ENCODE assay signal across 10 cellular contexts in genomic region chr10:79084972-79085597, GRCh38. TPM values are rescaled to one million over a fixed set of nuclear protein-coding genes. Genes with fewer than 3 reads are reported as not detected.
DNase-seq lines count a peak whose midpoint lies in the region; ATAC-seq and TF ChIP-seq lines count a peak whose summit lies in the region.
"Had no signal": no experiment of that assay in that cellular context is flagged by ENCODE, and none has a peak within 500 bp of the region (broad histone marks: within the 10 kb centered on the region; RNA-seq: fewer than 3 reads in every experiment).

No MANE protein-coding gene starts in this region.

- H3K27ac ChIP-seq in CD4-positive, alpha-beta T cell (ENCODE audit: low read depth, low read length): no peak overlapping the region
- H3K27ac ChIP-seq in breast epithelium: peak overlapping the region; percentile 88 to 93
- peak overlapping the region; percentile 72 to 75 for H3K27ac ChIP-seq in ovary

- no peak for TF ChIP-seq CTCF in CD4-positive, alpha-beta T cell (IDR thresholded peaks at IDR 0.05)
- TF ChIP-seq CTCF in breast epithelium (IDR thresholded peaks at IDR 0.05) (no peak), ovary (IDR thresholded peaks at IDR 0.05) (no peak), GM20000 (IDR thresholded peaks at IDR 0.05; ENCODE audit: extremely low read depth, missing control alignments) (no peak)

- no peaks in the 10 kb centered on the region for H3K9me3 ChIP-seq in CD4-positive, alpha-beta T cell (ENCODE audit: control insufficient read depth, low read length)
- H3K9me3 ChIP-seq in breast epithelium: no peaks in the 10 kb centered on the region
- H3K9me3 ChIP-seq in ovary: no peaks in the 10 kb centered on the region

- H3K36me3 ChIP-seq in breast epithelium: no peaks in the 10 kb centered on the region
- no peaks in the 10 kb centered on the region for H3K36me3 ChIP-seq in ovary

- H3K4me1 Mint-ChIP-seq in CD4-positive, alpha-beta T cell (ENCODE audit: low read depth): peaks cover 55% of the 10 kb centered on the region
- H3K4me1 Mint-ChIP-seq in activated T-helper 1 cell treated with anti-CD3 and anti-CD28 coated beads, Interleukin-12 subunit alpha, Interleukin-12 subunit beta, Interleukin-2, Interleukin-4 antibody, amounts not matched to agents 30 ng/mL and 10 ng/mL and 1 ng/mL, durations not matched to agents 14 hours and 24 hours and 36 hours (ENCODE audit: low read depth): peaks cover 31% of the 10 kb centered on the region

- H3K4me3 Mint-ChIP-seq in CD4-positive, alpha-beta T cell: no peak overlapping the region
- H3K4me3 Mint-ChIP-seq in activated T-helper 1 cell treated with anti-CD3 and anti-CD28 coated beads, Interleukin-12 subunit alpha, Interleukin-12 subunit beta, Interleukin-2, Interleukin-4 antibody, amounts not matched to agents 30 ng/mL and 10 ng/mL and 1 ng/mL, durations not matched to agents 14 hours and 24 hours and 36 hours: no peak overlapping the region

- H3K27ac Mint-ChIP-seq in CD4-positive, alpha-beta T cell: peak overlapping the region; percentile 39
- H3K27ac Mint-ChIP-seq in activated T-helper 1 cell treated with anti-CD3 and anti-CD28 coated beads, Interleukin-12 subunit alpha, Interleukin-12 subunit beta, Interleukin-2, Interleukin-4 antibody, amounts not matched to agents 30 ng/mL and 10 ng/mL and 1 ng/mL, durations not matched to agents 14 hours and 24 hours and 36 hours: no peak overlapping the region

- TF ChIP-seq POLR2A in breast epithelium (IDR thresholded peaks at IDR 0.05): no peak
- no peak for TF ChIP-seq POLR2A in ovary (IDR thresholded peaks at IDR 0.05)

- H3K4me3 ChIP-seq in breast epithelium (peak overlapping the region in 1 of 3 donors; percentile 30), ovary (no peak overlapping the region)

- no peaks in the 10 kb centered on the region for H3K27me3 Mint-ChIP-seq in CD4-positive, alpha-beta T cell
- peaks cover 2% of the 10 kb centered on the region for H3K27me3 Mint-ChIP-seq in activated T-helper 1 cell treated with anti-CD3 and anti-CD28 coated beads, Interleukin-12 subunit alpha, Interleukin-12 subunit beta, Interleukin-2, Interleukin-4 antibody, amounts not matched to agents 30 ng/mL and 10 ng/mL and 1 ng/mL, durations not matched to agents 14 hours and 24 hours and 36 hours (ENCODE audit: insufficient read depth)

- POLR2A ChIA-PET in CD4-positive, alpha-beta T cell (lab: Charles Lee): no interaction called here

- no peak for TF ChIP-seq EP300 in ovary (IDR thresholded peaks at IDR 0.05)

- DNase-seq in CD4-positive, alpha-beta T cell: no peak
- DNase-seq in breast epithelium (ENCODE audit: low spot score in 2 of 2) (no peak), ovary (peak in 1 of 5 donors; percentile 44), GM20000 (ENCODE audit: low spot score) (no peak), amniotic stem cell (lab: John Stamatoyannopoulos, UW) (no peak), NCI-H2196 treated with DMSO at 0.1 percent for 48 hours (lab: John Stamatoyannopoulos, UW; ENCODE audit: unreplicated experiment) (no peak)
- DNase-seq in activated T-helper 1 cell treated with anti-CD3 and anti-CD28 coated beads, Interleukin-12 subunit alpha, Interleukin-12 subunit beta, Interleukin-2, Interleukin-4 antibody, amounts not matched to agents 30 ng/mL and 10 ng/mL and 1 ng/mL, durations not matched to agents 14 hours and 24 hours and 36 hours (ENCODE audit: low spot score): no peak
- DNase-seq: glutamatergic neuron, NCI-H1105 had no signal

- CTCF ChIA-PET in CD4-positive, alpha-beta T cell (lab: Charles Lee): no interaction called here

- no peaks in the 10 kb centered on the region for H3K36me3 Mint-ChIP-seq in CD4-positive, alpha-beta T cell (ENCODE audit: low read depth)
- peaks cover 2% of the 10 kb centered on the region for H3K36me3 Mint-ChIP-seq in activated T-helper 1 cell treated with anti-CD3 and anti-CD28 coated beads, Interleukin-12 subunit alpha, Interleukin-12 subunit beta, Interleukin-2, Interleukin-4 antibody, amounts not matched to agents 30 ng/mL and 10 ng/mL and 1 ng/mL, durations not matched to agents 14 hours and 24 hours and 36 hours (ENCODE audit: low read depth)

- H3K9me3 Mint-ChIP-seq in CD4-positive, alpha-beta T cell: no peaks in the 10 kb centered on the region
- no peaks in the 10 kb centered on the region for H3K9me3 Mint-ChIP-seq in activated T-helper 1 cell treated with anti-CD3 and anti-CD28 coated beads, Interleukin-12 subunit alpha, Interleukin-12 subunit beta, Interleukin-2, Interleukin-4 antibody, amounts not matched to agents 30 ng/mL and 10 ng/mL and 1 ng/mL, durations not matched to agents 14 hours and 24 hours and 36 hours

- ATAC-seq in CD4-positive, alpha-beta T cell (ENCODE audit: poor library complexity): no peak
- ATAC-seq in HG03064 (IDR thresholded peaks at IDR 0.05; ENCODE audit: low read depth, unreplicated experiment): peak; percentile 50

- 90 to 96% (median 92%) methylated on average over 12 to 14 of the region's 14 CpGs for WGBS in ovary, 3 donors

- intact Hi-C loops in CD4-positive, alpha-beta T cell (cut with DNase I, micrococcal nuclease): no loop called here
- intact Hi-C loops in breast epithelium (cut with DNase I; ENCODE audit: low total_unique reads) (no loop called here), ovary (cut with DNase I) (loop anchor here in 1 of 4 donors (10.0 kb wide), 1 partner anchor 860 kb away; no protein-coding TSS in a partner anchor)
- intact Hi-C loops in activated T-helper 1 cell treated with anti-CD3 and anti-CD28 coated beads, Interleukin-12 subunit alpha, Interleukin-12 subunit beta, Interleukin-2, Interleukin-4 antibody, amounts not matched to agents 30 ng/mL and 10 ng/mL and 1 ng/mL, durations not matched to agents 14 hours and 24 hours and 36 hours (cut with micrococcal nuclease): no loop called here

- H3K4me1 ChIP-seq in breast epithelium: peaks cover 45 to 87% of the 10 kb centered on the region in 2 donors
- peaks cover 54% of the 10 kb centered on the region for H3K4me1 ChIP-seq in ovary (ENCODE audit: insufficient read depth)

- no peaks in the 10 kb centered on the region for H3K27me3 ChIP-seq in CD4-positive, alpha-beta T cell (ENCODE audit: control insufficient read depth, insufficient read depth, low read length)
- H3K27me3 ChIP-seq in breast epithelium (no peaks in the 10 kb centered on the region), ovary (no peaks in the 10 kb centered on the region)

RNA-seq across cellular contexts. Expression of gene ZMIZ1, which starts 16.3 kb away (rescaled TPM):
- 10 to 100 TPM; 14.6 to 15.5 TPM for total RNA-seq in CD4-positive, alpha-beta T cell
- total RNA-seq in breast epithelium (10 to 100 TPM; 34.4 to 63.7 (median 39.8) TPM), ovary (100 to 1,000 TPM in 2 of 7 donors, 10 to 100 TPM in 5; 30.3 to 117 (median 86.3) TPM)
- polyA plus RNA-seq in ovary: 10 to 100 TPM; 36.5 to 40.3 TPM
- total RNA-seq in activated T-helper 1 cell treated with anti-CD3 and anti-CD28 coated beads, Interleukin-12 subunit alpha, Interleukin-12 subunit beta, Interleukin-2, Interleukin-4 antibody, amounts not matched to agents 30 ng/mL and 10 ng/mL and 1 ng/mL, durations not matched to agents 14 hours and 24 hours and 36 hours: 67.6 and 67.8 TPM in 2 replicates
